19 cellular contexts compared by ENCODE assay signal in the genomic region with DNA sequence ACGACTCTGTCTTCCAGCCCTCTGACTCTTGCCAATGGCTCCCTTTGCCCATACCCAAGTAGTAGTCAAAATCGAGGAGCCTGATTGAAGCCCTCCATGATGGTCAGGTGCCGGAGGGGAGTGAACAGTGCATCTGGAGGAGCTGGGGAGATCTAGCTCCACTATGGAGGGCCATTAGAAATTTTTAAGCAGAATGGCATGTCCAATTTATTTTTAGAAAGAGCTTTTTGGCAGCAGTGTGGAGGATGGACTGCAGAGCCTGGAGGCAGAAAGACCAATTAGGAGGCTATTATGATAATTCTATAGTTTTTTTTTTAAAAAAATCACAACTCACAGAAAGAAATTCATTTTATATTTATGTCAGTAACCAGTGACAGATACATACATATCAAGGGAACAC.
DNase-seq lines count a peak whose midpoint lies in the region; ATAC-seq and TF ChIP-seq lines count a peak whose summit lies in the region.
"Had no signal": no experiment of that assay in that cellular context is flagged by ENCODE, and none has a peak within 500 bp of the region (broad histone marks: within the 10 kb centered on the region; RNA-seq: fewer than 3 reads in every experiment).

No MANE protein-coding gene starts in this region.

- ATAC-seq in SK-N-SH treated with all-trans-retinoic acid at 6 μM for 48 hours (no peak), right cardiac atrium (peak in 1 of 2 donors; percentile 48), GM18502 (IDR thresholded peaks at IDR 0.05; ENCODE audit: poor library complexity, unreplicated experiment) (no peak)
- ATAC-seq: A549, GM12878, GM23338, HepG2 had no signal

- H3K4me3 ChIP-seq in SK-N-SH (ENCODE audit: low read depth in 2 of 2, low read length in 1 of 2) (no peak overlapping the region), adipocyte (ENCODE audit: low read length) (no peak overlapping the region), right cardiac atrium (ENCODE audit: low read length) (no peak overlapping the region)
- H3K4me3 ChIP-seq: A549, BLaER1, GM12878, GM23338 had no signal

- H3K4me1 ChIP-seq in SK-N-SH (ENCODE audit: control insufficient read depth in 1 of 2, insufficient read depth in 2 of 2, low read depth in 1 of 2, low read length in 1 of 2) (peaks cover 4 to 11% of the 10 kb centered on the region in 2 experiments; a peak in 3 of 4 replicates), adipocyte (ENCODE audit: control insufficient read depth, insufficient read depth, low read length) (peaks cover 11% of the 10 kb centered on the region), right cardiac atrium (ENCODE audit: control insufficient read depth, insufficient read depth, low read length) (no peaks in the 10 kb centered on the region)
- H3K4me1 ChIP-seq: A549, BLaER1 had no signal

- DNase-seq in SK-N-SH, result peak; percentile 21
- DNase-seq in AG20443 (ENCODE audit: low spot score), result peak; percentile 23
- DNase-seq in adipocyte (ENCODE audit: low read depth), result peak; percentile 7
- DNase-seq in right cardiac atrium, result no peak
- DNase-seq in effector CD8-positive, alpha-beta T cell (lab: John Stamatoyannopoulos, UW), result no peak
- no peak for DNase-seq in pons (ENCODE audit: low spot score)
- DNase-seq: CD4-positive, alpha-beta memory T cell; DMS153; DMS79; EL; HCEC 1CT had no signal

- no peak overlapping the region for H3K4me2 ChIP-seq in SK-N-SH
- H3K4me2 ChIP-seq: A549, BLaER1, GM23338 had no signal

- H3K9me3 ChIP-seq in SK-N-SH (no peaks in the 10 kb centered on the region), adipocyte (ENCODE audit: control insufficient read depth, low read length) (no peaks in the 10 kb centered on the region), right cardiac atrium (ENCODE audit: control insufficient read depth, low read length) (no peaks in the 10 kb centered on the region)
- H3K9me3 ChIP-seq: A549, BLaER1 had no signal

- POLR2A ChIA-PET in SK-N-SH (lab: Yijun Ruan, JAX), result no interaction called here

- 0 out of 4 replicates have a peak, but pooled peaks of 1 of the 2 experiments have one; percentile 14 for TF ChIP-seq EP300 in SK-N-SH (IDR thresholded peaks at IDR 0.05; ENCODE audit: borderline replicate concordance in 1 of 2, low read depth in 1 of 2, low read length in 1 of 2)

- H3K79me2 ChIP-seq in SK-N-SH (ENCODE audit: insufficient read depth), result no peaks in the 10 kb centered on the region

- 60% methylated on average over 3 of the region's 3 CpGs for WGBS in SK-N-SH (ENCODE audit: low lambda C conversion rate)
- WGBS in right cardiac atrium, result 88% methylated on average over 3 of the region's 3 CpGs

- no peak for TF ChIP-seq CTCF in SK-N-SH (IDR thresholded peaks at IDR 0.05)

- H3K27ac ChIP-seq in SK-N-SH (ENCODE audit: low read depth in 2 of 2, low read length in 1 of 2), result peak overlapping the region in 1 of 2 experiments; percentile 67; a peak in 2 of 4 replicates
- peak overlapping the region; percentile 7 for H3K27ac ChIP-seq in right cardiac atrium (ENCODE audit: low read length)
- H3K27ac ChIP-seq: 22Rv1, A549, BLaER1 had no signal

- TF ChIP-seq RAD21 in SK-N-SH (IDR thresholded peaks at IDR 0.05; ENCODE audit: low read length), result no peak

- H3K36me3 ChIP-seq in SK-N-SH (replicated peaks in 1 of 2; ENCODE audit: control insufficient read depth in 1 of 2, insufficient read depth in 2 of 2, low read length in 1 of 2) (no peaks in the 10 kb centered on the region), adipocyte (ENCODE audit: control insufficient read depth, insufficient read depth, low read length, severe bottlenecking) (no peaks in the 10 kb centered on the region)
- H3K36me3 ChIP-seq: BLaER1 had no signal

- H3K27me3 ChIP-seq in SK-N-SH (ENCODE audit: insufficient read depth) (no peaks in the 10 kb centered on the region), adipocyte (replicated peaks; ENCODE audit: control insufficient read depth, insufficient read depth, low read length) (no peaks in the 10 kb centered on the region), right cardiac atrium (ENCODE audit: control insufficient read depth, insufficient read depth) (no peaks in the 10 kb centered on the region)
- H3K27me3 ChIP-seq: BLaER1 had no signal

- peaks cover 16% of the 10 kb centered on the region for H3F3A ChIP-seq in SK-N-SH (replicated peaks; ENCODE audit: insufficient read depth)

- H2AFZ ChIP-seq in SK-N-SH (ENCODE audit: low read depth), result no peak overlapping the region
- H2AFZ ChIP-seq: GM23338 had no signal

- no peaks in the 10 kb centered on the region for H3K9me2 ChIP-seq in SK-N-SH

- CTCF ChIA-PET in SK-N-SH (lab: Yijun Ruan, JAX), result interaction anchor here (1.1 kb wide), 1 partner anchor 180 kb away, joined by 8 read pairs; no protein-coding TSS in a partner anchor

- intact Hi-C loops in right cardiac atrium (cut with DNase I), result no loop called here

- no peaks in the 10 kb centered on the region for H4K20me1 ChIP-seq in SK-N-SH (ENCODE audit: insufficient read depth)
- H4K20me1 ChIP-seq: BLaER1 had no signal

- no peak overlapping the region for H3K9ac ChIP-seq in SK-N-SH
- H3K9ac ChIP-seq in adipocyte (ENCODE audit: low read length), result no peak overlapping the region
- H3K9ac ChIP-seq: BLaER1 had no signal

TF ChIP-seq in SK-N-SH, 30 proteins besides CTCF, POLR2A, EP300 and RAD21 (continues in another document):
- TF ChIP-seq, protein P1, sequence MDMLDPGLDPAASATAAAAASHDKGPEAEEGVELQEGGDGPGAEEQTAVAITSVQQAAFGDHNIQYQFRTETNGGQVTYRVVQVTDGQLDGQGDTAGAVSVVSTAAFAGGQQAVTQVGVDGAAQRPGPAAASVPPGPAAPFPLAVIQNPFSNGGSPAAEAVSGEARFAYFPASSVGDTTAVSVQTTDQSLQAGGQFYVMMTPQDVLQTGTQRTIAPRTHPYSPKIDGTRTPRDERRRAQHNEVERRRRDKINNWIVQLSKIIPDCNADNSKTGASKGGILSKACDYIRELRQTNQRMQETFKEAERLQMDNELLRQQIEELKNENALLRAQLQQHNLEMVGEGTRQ (IDR thresholded peaks at IDR 0.05; ENCODE audit: borderline replicate concordance, low read depth, low read length), result no peak
- TF ChIP-seq FOXJ3 (CRISPR knock-in tag; IDR thresholded peaks at IDR 0.05) (no peak), FOSL2 (IDR thresholded peaks at IDR 0.05; ENCODE audit: borderline replicate concordance, low read depth) (no peak), TCF12 (IDR thresholded peaks at IDR 0.05) (no peak), GATA2 (CRISPR knock-in tag; IDR thresholded peaks at IDR 0.05) (no peak), RXRA (IDR thresholded peaks at IDR 0.05; ENCODE audit: borderline replicate concordance, low read depth) (no peak)
- TF ChIP-seq, protein P2, sequence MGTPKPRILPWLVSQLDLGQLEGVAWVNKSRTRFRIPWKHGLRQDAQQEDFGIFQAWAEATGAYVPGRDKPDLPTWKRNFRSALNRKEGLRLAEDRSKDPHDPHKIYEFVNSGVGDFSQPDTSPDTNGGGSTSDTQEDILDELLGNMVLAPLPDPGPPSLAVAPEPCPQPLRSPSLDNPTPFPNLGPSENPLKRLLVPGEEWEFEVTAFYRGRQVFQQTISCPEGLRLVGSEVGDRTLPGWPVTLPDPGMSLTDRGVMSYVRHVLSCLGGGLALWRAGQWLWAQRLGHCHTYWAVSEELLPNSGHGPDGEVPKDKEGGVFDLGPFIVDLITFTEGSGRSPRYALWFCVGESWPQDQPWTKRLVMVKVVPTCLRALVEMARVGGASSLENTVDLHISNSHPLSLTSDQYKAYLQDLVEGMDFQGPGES (IDR thresholded peaks at IDR 0.05; ENCODE audit: low read depth, low read length), result no peak

TF ChIP-seq in SK-N-SH treated with all-trans-retinoic acid at 6 μM for 48 hours, 23 proteins besides CTCF, POLR2A, EP300 and RAD21 (continues in another document):
- TF ChIP-seq ZNF8 (CRISPR knock-in tag; IDR thresholded peaks at IDR 0.05) (no peak), PPARA (CRISPR knock-in tag; IDR thresholded peaks at IDR 0.05; ENCODE audit: borderline replicate concordance) (no peak), ZNF70 (CRISPR knock-in tag; IDR thresholded peaks at IDR 0.05) (no peak), ZFP3 (CRISPR knock-in tag; IDR thresholded peaks at IDR 0.05) (no peak), BACH2 (CRISPR knock-in tag; IDR thresholded peaks at IDR 0.05; ENCODE audit: borderline replicate concordance) (no peak), SNAI2 (CRISPR knock-in tag; IDR thresholded peaks at IDR 0.05) (no peak), RARB (CRISPR knock-in tag; IDR thresholded peaks at IDR 0.05) (no peak), GLIS3 (CRISPR knock-in tag; IDR thresholded peaks at IDR 0.05) (no peak), ESRRG (CRISPR knock-in tag; IDR thresholded peaks at IDR 0.05) (no peak), CSDC2 (CRISPR knock-in tag; IDR thresholded peaks at IDR 0.05) (no peak), ZNF565 (CRISPR knock-in tag; conservative IDR thresholded peaks at IDR 0.05; ENCODE audit: low read depth) (no peak), TOX (CRISPR knock-in tag; IDR thresholded peaks at IDR 0.05; ENCODE audit: borderline replicate concordance) (no peak), ISL1 (CRISPR knock-in tag; IDR thresholded peaks at IDR 0.05) (no peak), ZC3H10 (CRISPR knock-in tag; IDR thresholded peaks at IDR 0.05) (no peak)
- TF ChIP-seq, protein P3, sequence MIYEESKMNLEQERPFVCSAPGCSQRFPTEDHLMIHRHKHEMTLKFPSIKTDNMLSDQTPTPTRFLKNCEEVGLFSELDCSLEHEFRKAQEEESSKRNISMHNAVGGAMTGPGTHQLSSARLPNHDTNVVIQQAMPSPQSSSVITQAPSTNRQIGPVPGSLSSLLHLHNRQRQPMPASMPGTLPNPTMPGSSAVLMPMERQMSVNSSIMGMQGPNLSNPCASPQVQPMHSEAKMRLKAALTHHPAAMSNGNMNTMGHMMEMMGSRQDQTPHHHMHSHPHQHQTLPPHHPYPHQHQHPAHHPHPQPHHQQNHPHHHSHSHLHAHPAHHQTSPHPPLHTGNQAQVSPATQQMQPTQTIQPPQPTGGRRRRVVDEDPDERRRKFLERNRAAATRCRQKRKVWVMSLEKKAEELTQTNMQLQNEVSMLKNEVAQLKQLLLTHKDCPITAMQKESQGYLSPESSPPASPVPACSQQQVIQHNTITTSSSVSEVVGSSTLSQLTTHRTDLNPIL (CRISPR knock-in tag; IDR thresholded peaks at IDR 0.05; ENCODE audit: low read depth), result no peak
- TF ChIP-seq, protein P4, sequence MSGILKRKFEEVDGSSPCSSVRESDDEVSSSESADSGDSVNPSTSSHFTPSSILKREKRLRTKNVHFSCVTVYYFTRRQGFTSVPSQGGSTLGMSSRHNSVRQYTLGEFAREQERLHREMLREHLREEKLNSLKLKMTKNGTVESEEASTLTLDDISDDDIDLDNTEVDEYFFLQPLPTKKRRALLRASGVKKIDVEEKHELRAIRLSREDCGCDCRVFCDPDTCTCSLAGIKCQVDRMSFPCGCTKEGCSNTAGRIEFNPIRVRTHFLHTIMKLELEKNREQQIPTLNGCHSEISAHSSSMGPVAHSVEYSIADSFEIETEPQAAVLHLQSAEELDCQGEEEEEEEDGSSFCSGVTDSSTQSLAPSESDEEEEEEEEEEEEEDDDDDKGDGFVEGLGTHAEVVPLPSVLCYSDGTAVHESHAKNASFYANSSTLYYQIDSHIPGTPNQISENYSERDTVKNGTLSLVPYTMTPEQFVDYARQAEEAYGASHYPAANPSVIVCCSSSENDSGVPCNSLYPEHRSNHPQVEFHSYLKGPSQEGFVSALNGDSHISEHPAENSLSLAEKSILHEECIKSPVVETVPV (CRISPR knock-in tag; IDR thresholded peaks at IDR 0.05), result no peak

Comparison
In these comparisons a context has a peak if more than half of its experiments do, and no peak if none do; other contexts are left out.
1. DNase-seq: peak in SK-N-SH (single experiment), AG20443 (single experiment) and adipocyte (single experiment); none in right cardiac atrium (0 of 3), effector CD8-positive, alpha-beta T cell (single experiment) and pons (single experiment).